In the genomic region with DNA sequence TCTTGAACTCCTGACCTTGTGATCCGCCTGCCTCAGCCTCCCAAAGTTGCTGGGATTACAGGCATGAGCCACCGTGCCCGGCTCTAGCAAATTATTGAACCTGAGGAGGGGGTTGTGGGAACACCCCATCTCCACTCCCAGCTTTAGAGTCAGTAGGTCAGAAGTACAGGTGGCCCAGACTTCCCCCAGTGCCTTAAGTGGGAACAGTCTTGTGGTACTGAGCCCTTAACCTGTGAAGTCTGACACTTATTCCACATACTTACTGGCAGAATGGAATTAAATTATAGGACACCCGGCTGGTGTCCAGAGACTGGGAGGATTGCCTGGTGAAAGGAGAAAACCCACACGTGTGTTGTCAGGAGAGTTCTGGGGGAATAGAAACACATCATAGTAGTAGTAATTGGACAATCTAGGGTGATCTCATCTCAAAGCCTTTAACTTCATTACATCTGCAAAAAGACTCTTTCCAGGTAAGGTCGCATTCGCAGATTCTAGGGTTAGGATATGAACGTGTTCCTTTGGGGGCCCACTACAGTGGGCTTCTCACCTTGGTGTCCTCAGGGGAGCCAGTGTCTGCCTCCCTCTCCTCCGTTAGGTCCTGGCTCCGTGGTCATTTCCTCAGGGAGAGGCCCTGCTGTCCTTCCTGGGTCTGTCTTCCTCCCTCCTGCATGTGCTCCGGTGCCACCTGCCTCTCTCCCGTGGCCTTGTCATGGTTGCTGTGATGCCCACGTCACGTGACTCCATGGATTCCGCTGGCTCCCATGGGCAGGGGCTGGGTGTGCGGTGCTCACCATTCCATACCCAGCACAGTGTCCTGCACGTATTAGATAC, we compare ENCODE assay signal across 11 cellular contexts.
DNase-seq lines count a peak whose midpoint lies in the region; ATAC-seq and TF ChIP-seq lines count a peak whose summit lies in the region.
"Had no signal": no experiment of that assay in that cellular context is flagged by ENCODE, and none has a peak within 500 bp of the region (broad histone marks: within the 10 kb centered on the region; RNA-seq: fewer than 3 reads in every experiment).

No MANE protein-coding gene starts in this region.

- no peaks in the 10 kb centered on the region for H3K27me3 Mint-ChIP-seq in activated CD8-positive, alpha-beta T cell treated with anti-CD3 and anti-CD28 coated beads, Interleukin-2, amount 10 ng/mL, durations not matched to agents 7 days and 5 days (ENCODE audit: low read depth)
- no peaks in the 10 kb centered on the region for H3K27me3 Mint-ChIP-seq in type B pancreatic cell
- H3K27me3 Mint-ChIP-seq: stimulated activated memory B cell treated with anti-CD40 and anti-IgM and Interleukin-4, amounts not matched to agents 10 μg/mL and 1 μg/mL and 100 μg/mL, for 72 hours had no signal

- DNase-seq in right cardiac atrium (peak in 2 of 3 donors; percentile 12 to 25), left cardiac atrium (no peak), type B pancreatic cell (ENCODE audit: extremely low spot score, unreplicated experiment) (no peak), NCI-H1417 treated with DMSO at 0.1 percent for 48 hours (lab: John Stamatoyannopoulos, UW) (no peak), cerebellum (ENCODE audit: low spot score) (no peak)
- DNase-seq in activated CD8-positive, alpha-beta T cell treated with anti-CD3 and anti-CD28 coated beads, Interleukin-2, amount 10 ng/mL, durations not matched to agents 7 days and 5 days = no peak
- DNase-seq: dorsolateral prefrontal cortex, NCI-H2227 treated with DMSO at 0.1 percent for 48 hours had no signal

- peak overlapping the region; percentile 59 for H3K4me3 Mint-ChIP-seq in activated CD8-positive, alpha-beta T cell treated with anti-CD3 and anti-CD28 coated beads, Interleukin-2, amount 10 ng/mL, durations not matched to agents 7 days and 5 days
- H3K4me3 Mint-ChIP-seq in type B pancreatic cell = peak overlapping the region; percentile 37
- H3K4me3 Mint-ChIP-seq: stimulated activated memory B cell treated with anti-CD40 and anti-IgM and Interleukin-4, amounts not matched to agents 10 μg/mL and 1 μg/mL and 100 μg/mL, for 72 hours had no signal

- 90% methylated on average over 17 of the region's 17 CpGs for WGBS in right cardiac atrium
- WGBS in gastroesophageal sphincter (ENCODE audit: low coverage in 1 of 2), 2 donors = 87 to 90% methylated on average over 8 to 11 of the region's 17 CpGs

- H3K36me3 ChIP-seq in iPS-20b (ENCODE audit: insufficient read depth, low read depth, low read length) (no peaks in the 10 kb centered on the region), gastroesophageal sphincter (no peaks in the 10 kb centered on the region)

- H3K27ac ChIP-seq in right cardiac atrium (ENCODE audit: low read length) = no peak overlapping the region
- H3K27ac ChIP-seq in iPS-20b (ENCODE audit: low read length) = peak overlapping the region; percentile 85
- peak overlapping the region in 1 of 4 donors; percentile 13 for H3K27ac ChIP-seq in gastroesophageal sphincter

- peak overlapping the region; percentile 88 for H3K27ac Mint-ChIP-seq in activated CD8-positive, alpha-beta T cell treated with anti-CD3 and anti-CD28 coated beads, Interleukin-2, amount 10 ng/mL, durations not matched to agents 7 days and 5 days
- H3K27ac Mint-ChIP-seq in type B pancreatic cell = peak overlapping the region; percentile 42

- no peak for TF ChIP-seq POLR2A in gastroesophageal sphincter (IDR thresholded peaks at IDR 0.05)

- no peak for TF ChIP-seq EP300 in gastroesophageal sphincter (IDR thresholded peaks at IDR 0.05)

- peaks cover 75% of the 10 kb centered on the region for H3K4me1 Mint-ChIP-seq in activated CD8-positive, alpha-beta T cell treated with anti-CD3 and anti-CD28 coated beads, Interleukin-2, amount 10 ng/mL, durations not matched to agents 7 days and 5 days (ENCODE audit: low read depth)
- H3K4me1 Mint-ChIP-seq in type B pancreatic cell (ENCODE audit: unreplicated experiment) = peaks cover 54% of the 10 kb centered on the region

- intact Hi-C loops in right cardiac atrium (cut with DNase I) = no loop called here
- intact Hi-C loops in left cardiac atrium (cut with DNase I) = no loop called here

- peak overlapping the region; percentile 50; the same call in 1 of the 2 replicates for H3K9ac ChIP-seq in iPS-20b (ENCODE audit: low read depth, low read length)

- no peak for TF ChIP-seq CTCF in type B pancreatic cell (conservative IDR thresholded peaks at IDR 0.05)
- no peak for TF ChIP-seq CTCF in gastroesophageal sphincter (IDR thresholded peaks at IDR 0.05)

- peaks cover 4% of the 10 kb centered on the region for H3K4me1 ChIP-seq in right cardiac atrium (ENCODE audit: control insufficient read depth, insufficient read depth, low read length)
- peaks cover 45% of the 10 kb centered on the region for H3K4me1 ChIP-seq in iPS-20b (ENCODE audit: insufficient read depth, low read length)
- peaks cover 0 to 55% (median 5%) of the 10 kb centered on the region in 3 donors for H3K4me1 ChIP-seq in gastroesophageal sphincter

- peaks cover 5% of the 10 kb centered on the region for H3K36me3 Mint-ChIP-seq in activated CD8-positive, alpha-beta T cell treated with anti-CD3 and anti-CD28 coated beads, Interleukin-2, amount 10 ng/mL, durations not matched to agents 7 days and 5 days (ENCODE audit: low read depth)
- peaks cover 4% of the 10 kb centered on the region for H3K36me3 Mint-ChIP-seq in type B pancreatic cell

- H3K27me3 ChIP-seq in right cardiac atrium (ENCODE audit: control insufficient read depth, insufficient read depth) (no peaks in the 10 kb centered on the region), iPS-20b (ENCODE audit: insufficient read depth, low read length) (no peaks in the 10 kb centered on the region), gastroesophageal sphincter (no peaks in the 10 kb centered on the region)
- H3K27me3 ChIP-seq: dorsolateral prefrontal cortex had no signal

- POLR2A ChIA-PET in activated CD8-positive, alpha-beta T cell treated with anti-CD3 and anti-CD28 coated beads, Interleukin-2, amount 10 ng/mL, durations not matched to agents 7 days and 5 days (lab: Charles Lee) = interaction anchor here (0.8 to 1.9 kb wide), 3 partner anchors 11 to 63 kb away, joined by 3 to 11 read pairs (median 3); partner anchors contain the start of gene BCR

- H3K9me3 Mint-ChIP-seq in activated CD8-positive, alpha-beta T cell treated with anti-CD3 and anti-CD28 coated beads, Interleukin-2, amount 10 ng/mL, durations not matched to agents 7 days and 5 days (ENCODE audit: insufficient read depth) = no peaks in the 10 kb centered on the region
- no peaks in the 10 kb centered on the region for H3K9me3 Mint-ChIP-seq in type B pancreatic cell
- H3K9me3 Mint-ChIP-seq: stimulated activated memory B cell treated with anti-CD40 and anti-IgM and Interleukin-4, amounts not matched to agents 10 μg/mL and 1 μg/mL and 100 μg/mL, for 72 hours had no signal

- H3K9me3 ChIP-seq in right cardiac atrium (ENCODE audit: control insufficient read depth, low read length) (no peaks in the 10 kb centered on the region), iPS-20b (ENCODE audit: insufficient read depth, low read depth, low read length) (no peaks in the 10 kb centered on the region), gastroesophageal sphincter (no peaks in the 10 kb centered on the region)

- ATAC-seq in right cardiac atrium = no peak
- no peak for ATAC-seq in left cardiac atrium
- no peak for ATAC-seq in activated CD8-positive, alpha-beta T cell treated with anti-CD3 and anti-CD28 coated beads, Interleukin-2, amount 10 ng/mL, durations not matched to agents 7 days and 5 days
- no peak for ATAC-seq in gastroesophageal sphincter

- H3K4me3 ChIP-seq in right cardiac atrium (ENCODE audit: low read length) (no peak overlapping the region), iPS-20b (ENCODE audit: low read length) (no peak overlapping the region), gastroesophageal sphincter (no peak overlapping the region)
- H3K4me3 ChIP-seq: dorsolateral prefrontal cortex had no signal

- CTCF ChIA-PET in activated CD8-positive, alpha-beta T cell treated with anti-CD3 and anti-CD28 coated beads, Interleukin-2, amount 10 ng/mL, durations not matched to agents 7 days and 5 days (lab: Charles Lee) = interaction anchor here (1.1 to 2.6 kb wide), 9 partner anchors 11 to 71 kb away, joined by 3 to 18 read pairs (median 5); no protein-coding TSS in a partner anchor

Comparison
In these comparisons a context has a peak if more than half of its experiments do, and no peak if none do; other contexts are left out.
1. DNase-seq: peak in right cardiac atrium (2 of 3); none in left cardiac atrium (single experiment), activated CD8-positive, alpha-beta T cell treated with anti-CD3 and anti-CD28 coated beads, Interleukin-2, amount 10 ng/mL, durations not matched to agents 7 days and 5 days (single experiment), type B pancreatic cell (single experiment), NCI-H1417 treated with DMSO at 0.1 percent for 48 hours (single experiment) and cerebellum (single experiment).